8 cellular contexts compared by ENCODE assay signal in the genomic region with DNA sequence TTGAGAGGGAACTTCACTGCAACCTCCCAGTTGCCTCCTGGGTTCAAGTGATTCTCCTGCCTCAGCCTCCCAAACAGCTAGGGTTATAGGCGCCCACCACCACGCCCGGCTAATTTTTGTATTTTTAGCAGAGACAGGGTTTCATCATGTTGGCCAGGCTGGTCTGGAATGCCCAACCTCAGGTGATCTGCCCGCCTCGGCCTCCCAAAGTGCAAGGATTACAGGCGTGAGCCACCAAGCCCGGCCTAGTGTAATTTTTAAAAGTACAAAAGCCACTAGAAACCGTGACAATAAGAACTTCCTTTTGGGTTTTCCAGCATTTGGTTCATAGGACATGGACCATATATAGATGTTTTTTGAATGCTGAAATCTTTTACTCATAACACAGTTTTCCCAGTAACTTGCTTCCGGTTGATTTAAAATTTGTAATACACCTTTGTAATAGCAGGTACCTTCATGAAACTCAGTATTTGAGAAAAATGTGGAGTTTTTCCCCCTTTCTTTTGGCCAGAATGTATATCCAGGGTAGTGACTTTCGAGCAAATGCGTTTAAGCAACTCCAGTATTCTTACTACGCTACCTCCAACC. TPM values are rescaled to one million over a fixed set of nuclear protein-coding genes. Genes with fewer than 3 reads are reported as not detected.
DNase-seq lines count a peak whose midpoint lies in the region; ATAC-seq and TF ChIP-seq lines count a peak whose summit lies in the region.

No MANE protein-coding gene starts in this region.

- POLR2A ChIA-PET in activated naive CD8-positive, alpha-beta T cell treated with anti-CD3 and anti-CD28 coated beads, Interleukin-2, amount 10 ng/mL, durations not matched to agents 7 days and 5 days (lab: Charles Lee) = interaction anchor here (1.3 to 1.7 kb wide), 2 partner anchors 19 to 153 kb away, joined by 7 to 11 read pairs; a partner anchor contains a TSS

- H3K27me3 ChIP-seq in kidney epithelial cell (ENCODE audit: control insufficient read depth, insufficient read depth, low read length) (no peaks in the 10 kb centered on the region), suprapubic skin (no peaks in the 10 kb centered on the region)

- H3K4me3 Mint-ChIP-seq in T-helper 2 cell treated with Interferon-gamma antibody and Interleukin-4, amounts not matched to agents 5 μg/mL and 100 μg/mL, for 36 hours = peak overlapping the region; percentile 93
- H3K4me3 Mint-ChIP-seq in activated naive CD8-positive, alpha-beta T cell treated with anti-CD3 and anti-CD28 coated beads, Interleukin-2, amount 10 ng/mL, durations not matched to agents 7 days and 5 days = peak overlapping the region; percentile 97

- H3K27ac ChIP-seq in suprapubic skin = peak overlapping the region; percentile 99

- H3K36me3 ChIP-seq in kidney epithelial cell (ENCODE audit: control insufficient read depth, insufficient read depth, low read length) (no peaks in the 10 kb centered on the region), suprapubic skin (no peaks in the 10 kb centered on the region)

- no peak for TF ChIP-seq POLR2A in suprapubic skin (IDR thresholded peaks at IDR 0.05)

- H3K4me3 ChIP-seq in kidney epithelial cell (ENCODE audit: low read depth, low read length) (peak overlapping the region; percentile 67), suprapubic skin (peak overlapping the region; percentile 95)

- H3K4me1 ChIP-seq in suprapubic skin = peaks cover 40% of the 10 kb centered on the region

- no peak for TF ChIP-seq EP300 in suprapubic skin (IDR thresholded peaks at IDR 0.05)

- TF ChIP-seq CTCF in kidney epithelial cell (IDR thresholded peaks at IDR 0.05; ENCODE audit: insufficient read depth, low read length, poor library complexity, severe bottlenecking) = no peak
- no peak for TF ChIP-seq CTCF in suprapubic skin (IDR thresholded peaks at IDR 0.05)

- peaks cover 28% of the 10 kb centered on the region for H3K4me1 Mint-ChIP-seq in T-helper 2 cell treated with Interferon-gamma antibody and Interleukin-4, amounts not matched to agents 5 μg/mL and 100 μg/mL, for 36 hours (ENCODE audit: low read depth)
- peaks cover 28% of the 10 kb centered on the region for H3K4me1 Mint-ChIP-seq in activated naive CD8-positive, alpha-beta T cell treated with anti-CD3 and anti-CD28 coated beads, Interleukin-2, amount 10 ng/mL, durations not matched to agents 7 days and 5 days

- WGBS in suprapubic skin = 44% methylated on average over 12 of the region's 12 CpGs

- ATAC-seq in activated naive CD8-positive, alpha-beta T cell treated with anti-CD3 and anti-CD28 coated beads, Interleukin-2, amount 10 ng/mL, durations not matched to agents 7 days and 5 days (ENCODE audit: low read depth) = no peak
- no peak for ATAC-seq in HG03442 (IDR thresholded peaks at IDR 0.05; ENCODE audit: unreplicated experiment)

- H3K9me3 ChIP-seq in suprapubic skin = no peaks in the 10 kb centered on the region

- H3K9me3 Mint-ChIP-seq in T-helper 2 cell treated with Interferon-gamma antibody and Interleukin-4, amounts not matched to agents 5 μg/mL and 100 μg/mL, for 36 hours = no peaks in the 10 kb centered on the region
- H3K9me3 Mint-ChIP-seq in activated naive CD8-positive, alpha-beta T cell treated with anti-CD3 and anti-CD28 coated beads, Interleukin-2, amount 10 ng/mL, durations not matched to agents 7 days and 5 days = no peaks in the 10 kb centered on the region

- peaks cover 8% of the 10 kb centered on the region for H3K36me3 Mint-ChIP-seq in T-helper 2 cell treated with Interferon-gamma antibody and Interleukin-4, amounts not matched to agents 5 μg/mL and 100 μg/mL, for 36 hours (ENCODE audit: low read depth)
- H3K36me3 Mint-ChIP-seq in activated naive CD8-positive, alpha-beta T cell treated with anti-CD3 and anti-CD28 coated beads, Interleukin-2, amount 10 ng/mL, durations not matched to agents 7 days and 5 days = peaks cover 9% of the 10 kb centered on the region

- H3K27me3 Mint-ChIP-seq in T-helper 2 cell treated with Interferon-gamma antibody and Interleukin-4, amounts not matched to agents 5 μg/mL and 100 μg/mL, for 36 hours (ENCODE audit: low read depth) = no peaks in the 10 kb centered on the region
- no peaks in the 10 kb centered on the region for H3K27me3 Mint-ChIP-seq in activated naive CD8-positive, alpha-beta T cell treated with anti-CD3 and anti-CD28 coated beads, Interleukin-2, amount 10 ng/mL, durations not matched to agents 7 days and 5 days

- H3K27ac Mint-ChIP-seq in T-helper 2 cell treated with Interferon-gamma antibody and Interleukin-4, amounts not matched to agents 5 μg/mL and 100 μg/mL, for 36 hours = peak overlapping the region; percentile 95
- peak overlapping the region; percentile 90 for H3K27ac Mint-ChIP-seq in activated naive CD8-positive, alpha-beta T cell treated with anti-CD3 and anti-CD28 coated beads, Interleukin-2, amount 10 ng/mL, durations not matched to agents 7 days and 5 days

- no peak for DNase-seq in T-helper 2 cell treated with Interferon-gamma antibody and Interleukin-4, amounts not matched to agents 5 μg/mL and 100 μg/mL, for 36 hours (ENCODE audit: low spot score)
- DNase-seq in T-helper 2 cell = no peak
- DNase-seq in activated naive CD8-positive, alpha-beta T cell treated with anti-CD3 and anti-CD28 coated beads, Interleukin-2, amount 10 ng/mL, durations not matched to agents 7 days and 5 days = peak; percentile 33
- no peak for DNase-seq in kidney epithelial cell (ENCODE audit: low read depth)
- DNase-seq in suprapubic skin (ENCODE audit: low spot score in 2 of 2) = no peak
- DNase-seq in hippocampal formation (lab: John Stamatoyannopoulos, UW) = no peak
- no peak for DNase-seq in NCI-H1417 treated with DMSO at 0.1 percent for 48 hours (lab: John Stamatoyannopoulos, UW)

RNA-seq across cellular contexts. Expression of a gene that starts 0.5 kb away (rescaled TPM):
- under 1 TPM; 0.22 to 0.37 TPM for total RNA-seq in activated naive CD8-positive, alpha-beta T cell treated with anti-CD3 and anti-CD28 coated beads, Interleukin-2, amount 10 ng/mL, durations not matched to agents 7 days and 5 days
- total RNA-seq in kidney epithelial cell = not detected in 2 replicates
- total RNA-seq in suprapubic skin = not detected

RNA-seq across cellular contexts. Expression of a gene that starts 0.6 kb away (rescaled TPM):
- total RNA-seq in activated naive CD8-positive, alpha-beta T cell treated with anti-CD3 and anti-CD28 coated beads, Interleukin-2, amount 10 ng/mL, durations not matched to agents 7 days and 5 days = 10 to 100 TPM; 45.7 to 50.0 TPM
- total RNA-seq in kidney epithelial cell (51.6 and 55.2 TPM in 2 replicates), suprapubic skin (10 to 100 TPM; 39.3 to 63.3 (median 56.9) TPM)

RNA-seq across cellular contexts. Expression of a gene that starts 54.7 kb away (rescaled TPM):
- total RNA-seq in activated naive CD8-positive, alpha-beta T cell treated with anti-CD3 and anti-CD28 coated beads, Interleukin-2, amount 10 ng/mL, durations not matched to agents 7 days and 5 days = 1 to 10 TPM; 8.7 to 9.8 TPM
- 6.8 and 8.4 TPM in 2 replicates for total RNA-seq in kidney epithelial cell
- total RNA-seq in suprapubic skin = 10 to 100 TPM in 2 of 4 donors, 1 to 10 TPM in 2; 5.9 to 13.0 (median 9.5) TPM
